In genomic region chr2:27095745-27096651, GRCh38 we compare ENCODE assay signal across 8 cellular contexts.
DNase-seq lines count a peak whose midpoint lies in the region; ATAC-seq and TF ChIP-seq lines count a peak whose summit lies in the region.

No MANE protein-coding gene starts in this region.

- ATAC-seq in SK-N-SH treated with all-trans-retinoic acid at 6 μM for 48 hours (peak; percentile 93), GM18870 (IDR thresholded peaks at IDR 0.05; ENCODE audit: unreplicated experiment) (no peak)

- H3K9ac ChIP-seq in HUES6 (ENCODE audit: low read length) = no peak overlapping the region

- H3K4me3 ChIP-seq in HUES6 (ENCODE audit: low read depth, low read length) = peak overlapping the region; percentile 48

- no peaks in the 10 kb centered on the region for H3K36me3 ChIP-seq in HUES6 (ENCODE audit: control insufficient read depth, insufficient read depth, low read length)

- no peaks in the 10 kb centered on the region for H3K9me3 ChIP-seq in HUES6 (ENCODE audit: control insufficient read depth, insufficient read depth, low read depth, low read length)

- no peak overlapping the region for H3K27ac ChIP-seq in HUES6 (ENCODE audit: low read depth, low read length)

- H3K4me1 ChIP-seq in HUES6 (ENCODE audit: control insufficient read depth, insufficient read depth, low read length) = peaks cover 7% of the 10 kb centered on the region

- DNase-seq in GM03348 (ENCODE audit: low spot score) = peak; percentile 83
- DNase-seq in central memory CD4-positive, alpha-beta T cell = peak; percentile 26
- peak; percentile 36 for DNase-seq in kidney tubule cell (ENCODE audit: low spot score)
- peak; percentile 63 for DNase-seq in stimulated activated CD4-positive, alpha-beta T cell treated with anti-CD3 and anti-CD28 coated beads, Interleukin-15, amount 100 ng/mL, for 24 hours
- no peak for DNase-seq in effector CD4-positive, alpha-beta T cell

- no peaks in the 10 kb centered on the region for H3K27me3 ChIP-seq in HUES6 (ENCODE audit: control insufficient read depth, insufficient read depth, low read length)

TF ChIP-seq in SK-N-SH treated with all-trans-retinoic acid at 6 μM for 48 hours, 23 proteins besides CTCF, POLR2A, EP300 and RAD21:
- no peak for TF ChIP-seq POU6F1 (CRISPR knock-in tag; IDR thresholded peaks at IDR 0.05; ENCODE audit: borderline replicate concordance, low read depth)
- no peak for TF ChIP-seq ZFP30 (CRISPR knock-in tag; IDR thresholded peaks at IDR 0.05)
- 0 out of 2 replicates have a peak, but pooled peaks have one; percentile 8 for TF ChIP-seq GLIS3 (CRISPR knock-in tag; IDR thresholded peaks at IDR 0.05)
- no peak for TF ChIP-seq BACH2 (CRISPR knock-in tag; IDR thresholded peaks at IDR 0.05; ENCODE audit: borderline replicate concordance)
- no peak for TF ChIP-seq ESRRG (CRISPR knock-in tag; IDR thresholded peaks at IDR 0.05)
- TF ChIP-seq CSRNP3 (CRISPR knock-in tag; IDR thresholded peaks at IDR 0.05) = no peak
- no peak for TF ChIP-seq PPARA (CRISPR knock-in tag; IDR thresholded peaks at IDR 0.05; ENCODE audit: borderline replicate concordance)
- no peak for TF ChIP-seq CSDC2 (CRISPR knock-in tag; IDR thresholded peaks at IDR 0.05)
- TF ChIP-seq RARB (CRISPR knock-in tag; IDR thresholded peaks at IDR 0.05) = no peak
- TF ChIP-seq SNAI2 (CRISPR knock-in tag; IDR thresholded peaks at IDR 0.05) = no peak
- no peak for TF ChIP-seq OSR1 (CRISPR knock-in tag; IDR thresholded peaks at IDR 0.05)
- TF ChIP-seq ZNF70 (CRISPR knock-in tag; IDR thresholded peaks at IDR 0.05) = no peak
- TF ChIP-seq ZNF565 (CRISPR knock-in tag; conservative IDR thresholded peaks at IDR 0.05; ENCODE audit: low read depth) = no peak
- TF ChIP-seq ZNF8 (CRISPR knock-in tag; IDR thresholded peaks at IDR 0.05) = no peak
- TF ChIP-seq PATZ1 (CRISPR knock-in tag; IDR thresholded peaks at IDR 0.05; ENCODE audit: borderline replicate concordance) = no peak
- no peak for TF ChIP-seq TOX (CRISPR knock-in tag; IDR thresholded peaks at IDR 0.05; ENCODE audit: borderline replicate concordance)
- TF ChIP-seq ISL1 (CRISPR knock-in tag; IDR thresholded peaks at IDR 0.05) = no peak
- no peak for TF ChIP-seq ZC3H10 (CRISPR knock-in tag; IDR thresholded peaks at IDR 0.05)
- no peak for TF ChIP-seq ZFP3 (CRISPR knock-in tag; IDR thresholded peaks at IDR 0.05)
- 0 out of 2 replicates have a peak, but pooled peaks have one; percentile 24 for TF ChIP-seq TSHZ2 (CRISPR knock-in tag; IDR thresholded peaks at IDR 0.05)
- TF ChIP-seq CREB5 (CRISPR knock-in tag; IDR thresholded peaks at IDR 0.05; ENCODE audit: low read depth) = no peak
- no peak for TF ChIP-seq ARNTL (CRISPR knock-in tag; IDR thresholded peaks at IDR 0.05; ENCODE audit: borderline replicate concordance, low read depth)
- TF ChIP-seq TCF4 (CRISPR knock-in tag; IDR thresholded peaks at IDR 0.05; ENCODE audit: borderline replicate concordance) = 0 out of 2 replicates have a peak, but pooled peaks have one; percentile 37
